In the genomic region with DNA sequence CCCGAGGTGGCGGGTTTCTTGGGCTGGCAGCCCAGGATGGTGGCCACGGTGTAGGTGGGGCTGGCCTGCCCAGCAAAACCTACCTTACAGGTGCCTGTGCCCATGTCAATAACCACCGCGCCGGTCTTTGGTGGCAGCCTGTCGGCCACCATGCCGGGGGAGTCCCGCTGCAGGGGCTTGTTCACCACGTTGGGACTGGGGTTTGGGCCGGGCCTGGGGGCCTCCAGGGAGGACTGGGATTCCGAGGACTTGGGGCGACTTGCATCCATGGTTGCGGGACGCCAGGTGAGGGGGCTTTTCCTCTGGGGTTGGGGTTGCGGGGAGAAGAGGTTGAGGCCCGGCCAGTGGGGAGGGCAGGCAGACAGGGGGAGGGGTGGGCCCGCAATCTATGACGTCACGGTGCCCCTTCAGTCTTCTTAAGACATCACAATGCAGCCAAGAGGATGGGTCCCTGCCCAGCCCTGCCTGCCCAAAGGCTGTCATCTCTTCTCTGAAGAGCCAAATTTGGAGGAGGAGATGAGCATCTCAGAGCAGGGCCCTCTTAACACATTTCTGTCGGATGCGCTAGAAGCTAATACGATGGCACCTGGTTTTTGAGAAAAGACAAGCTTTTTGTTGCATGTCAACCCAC, we compare ENCODE assay signal across 1 cellular context.
TF ChIP-seq lines count a peak whose summit lies in the region.

A gene with protein sequence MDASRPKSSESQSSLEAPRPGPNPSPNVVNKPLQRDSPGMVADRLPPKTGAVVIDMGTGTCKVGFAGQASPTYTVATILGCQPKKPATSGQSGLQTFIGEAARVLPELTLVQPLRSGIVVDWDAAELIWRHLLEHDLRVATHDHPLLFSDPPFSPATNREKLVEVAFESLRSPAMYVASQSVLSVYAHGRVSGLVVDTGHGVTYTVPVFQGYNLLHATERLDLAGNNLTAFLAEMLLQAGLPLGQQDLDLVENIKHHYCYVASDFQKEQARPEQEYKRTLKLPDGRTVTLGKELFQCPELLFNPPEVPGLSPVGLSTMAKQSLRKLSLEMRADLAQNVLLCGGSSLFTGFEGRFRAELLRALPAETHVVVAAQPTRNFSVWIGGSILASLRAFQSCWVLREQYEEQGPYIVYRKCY (minus strand): TSS at position 363 of the 631 bp plus-strand sequence. CDS start 94 bp downstream, at position 269.

TF ChIP-seq in GM23338, 12 proteins besides CTCF, POLR2A, EP300 and RAD21 (continued from another document):
- TF ChIP-seq, protein P1, sequence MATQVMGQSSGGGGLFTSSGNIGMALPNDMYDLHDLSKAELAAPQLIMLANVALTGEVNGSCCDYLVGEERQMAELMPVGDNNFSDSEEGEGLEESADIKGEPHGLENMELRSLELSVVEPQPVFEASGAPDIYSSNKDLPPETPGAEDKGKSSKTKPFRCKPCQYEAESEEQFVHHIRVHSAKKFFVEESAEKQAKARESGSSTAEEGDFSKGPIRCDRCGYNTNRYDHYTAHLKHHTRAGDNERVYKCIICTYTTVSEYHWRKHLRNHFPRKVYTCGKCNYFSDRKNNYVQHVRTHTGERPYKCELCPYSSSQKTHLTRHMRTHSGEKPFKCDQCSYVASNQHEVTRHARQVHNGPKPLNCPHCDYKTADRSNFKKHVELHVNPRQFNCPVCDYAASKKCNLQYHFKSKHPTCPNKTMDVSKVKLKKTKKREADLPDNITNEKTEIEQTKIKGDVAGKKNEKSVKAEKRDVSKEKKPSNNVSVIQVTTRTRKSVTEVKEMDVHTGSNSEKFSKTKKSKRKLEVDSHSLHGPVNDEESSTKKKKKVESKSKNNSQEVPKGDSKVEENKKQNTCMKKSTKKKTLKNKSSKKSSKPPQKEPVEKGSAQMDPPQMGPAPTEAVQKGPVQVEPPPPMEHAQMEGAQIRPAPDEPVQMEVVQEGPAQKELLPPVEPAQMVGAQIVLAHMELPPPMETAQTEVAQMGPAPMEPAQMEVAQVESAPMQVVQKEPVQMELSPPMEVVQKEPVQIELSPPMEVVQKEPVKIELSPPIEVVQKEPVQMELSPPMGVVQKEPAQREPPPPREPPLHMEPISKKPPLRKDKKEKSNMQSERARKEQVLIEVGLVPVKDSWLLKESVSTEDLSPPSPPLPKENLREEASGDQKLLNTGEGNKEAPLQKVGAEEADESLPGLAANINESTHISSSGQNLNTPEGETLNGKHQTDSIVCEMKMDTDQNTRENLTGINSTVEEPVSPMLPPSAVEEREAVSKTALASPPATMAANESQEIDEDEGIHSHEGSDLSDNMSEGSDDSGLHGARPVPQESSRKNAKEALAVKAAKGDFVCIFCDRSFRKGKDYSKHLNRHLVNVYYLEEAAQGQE (IDR thresholded peaks at IDR 0.05; ENCODE audit: unreplicated experiment): no peak
- TF ChIP-seq EZH2phosphoT487 (IDR thresholded peaks at IDR 0.05; ENCODE audit: unreplicated experiment) (no peak), JUNB (IDR thresholded peaks at IDR 0.05; ENCODE audit: unreplicated experiment) (no peak), CREB1 (CRISPR knock-in tag; IDR thresholded peaks at IDR 0.05; ENCODE audit: low read depth) (no peak), POLR2AphosphoS5 (IDR thresholded peaks at IDR 0.05; ENCODE audit: low read depth) (no peak), STAT1 (IDR thresholded peaks at IDR 0.05; ENCODE audit: unreplicated experiment) (no peak)
- TF ChIP-seq, protein P2, sequence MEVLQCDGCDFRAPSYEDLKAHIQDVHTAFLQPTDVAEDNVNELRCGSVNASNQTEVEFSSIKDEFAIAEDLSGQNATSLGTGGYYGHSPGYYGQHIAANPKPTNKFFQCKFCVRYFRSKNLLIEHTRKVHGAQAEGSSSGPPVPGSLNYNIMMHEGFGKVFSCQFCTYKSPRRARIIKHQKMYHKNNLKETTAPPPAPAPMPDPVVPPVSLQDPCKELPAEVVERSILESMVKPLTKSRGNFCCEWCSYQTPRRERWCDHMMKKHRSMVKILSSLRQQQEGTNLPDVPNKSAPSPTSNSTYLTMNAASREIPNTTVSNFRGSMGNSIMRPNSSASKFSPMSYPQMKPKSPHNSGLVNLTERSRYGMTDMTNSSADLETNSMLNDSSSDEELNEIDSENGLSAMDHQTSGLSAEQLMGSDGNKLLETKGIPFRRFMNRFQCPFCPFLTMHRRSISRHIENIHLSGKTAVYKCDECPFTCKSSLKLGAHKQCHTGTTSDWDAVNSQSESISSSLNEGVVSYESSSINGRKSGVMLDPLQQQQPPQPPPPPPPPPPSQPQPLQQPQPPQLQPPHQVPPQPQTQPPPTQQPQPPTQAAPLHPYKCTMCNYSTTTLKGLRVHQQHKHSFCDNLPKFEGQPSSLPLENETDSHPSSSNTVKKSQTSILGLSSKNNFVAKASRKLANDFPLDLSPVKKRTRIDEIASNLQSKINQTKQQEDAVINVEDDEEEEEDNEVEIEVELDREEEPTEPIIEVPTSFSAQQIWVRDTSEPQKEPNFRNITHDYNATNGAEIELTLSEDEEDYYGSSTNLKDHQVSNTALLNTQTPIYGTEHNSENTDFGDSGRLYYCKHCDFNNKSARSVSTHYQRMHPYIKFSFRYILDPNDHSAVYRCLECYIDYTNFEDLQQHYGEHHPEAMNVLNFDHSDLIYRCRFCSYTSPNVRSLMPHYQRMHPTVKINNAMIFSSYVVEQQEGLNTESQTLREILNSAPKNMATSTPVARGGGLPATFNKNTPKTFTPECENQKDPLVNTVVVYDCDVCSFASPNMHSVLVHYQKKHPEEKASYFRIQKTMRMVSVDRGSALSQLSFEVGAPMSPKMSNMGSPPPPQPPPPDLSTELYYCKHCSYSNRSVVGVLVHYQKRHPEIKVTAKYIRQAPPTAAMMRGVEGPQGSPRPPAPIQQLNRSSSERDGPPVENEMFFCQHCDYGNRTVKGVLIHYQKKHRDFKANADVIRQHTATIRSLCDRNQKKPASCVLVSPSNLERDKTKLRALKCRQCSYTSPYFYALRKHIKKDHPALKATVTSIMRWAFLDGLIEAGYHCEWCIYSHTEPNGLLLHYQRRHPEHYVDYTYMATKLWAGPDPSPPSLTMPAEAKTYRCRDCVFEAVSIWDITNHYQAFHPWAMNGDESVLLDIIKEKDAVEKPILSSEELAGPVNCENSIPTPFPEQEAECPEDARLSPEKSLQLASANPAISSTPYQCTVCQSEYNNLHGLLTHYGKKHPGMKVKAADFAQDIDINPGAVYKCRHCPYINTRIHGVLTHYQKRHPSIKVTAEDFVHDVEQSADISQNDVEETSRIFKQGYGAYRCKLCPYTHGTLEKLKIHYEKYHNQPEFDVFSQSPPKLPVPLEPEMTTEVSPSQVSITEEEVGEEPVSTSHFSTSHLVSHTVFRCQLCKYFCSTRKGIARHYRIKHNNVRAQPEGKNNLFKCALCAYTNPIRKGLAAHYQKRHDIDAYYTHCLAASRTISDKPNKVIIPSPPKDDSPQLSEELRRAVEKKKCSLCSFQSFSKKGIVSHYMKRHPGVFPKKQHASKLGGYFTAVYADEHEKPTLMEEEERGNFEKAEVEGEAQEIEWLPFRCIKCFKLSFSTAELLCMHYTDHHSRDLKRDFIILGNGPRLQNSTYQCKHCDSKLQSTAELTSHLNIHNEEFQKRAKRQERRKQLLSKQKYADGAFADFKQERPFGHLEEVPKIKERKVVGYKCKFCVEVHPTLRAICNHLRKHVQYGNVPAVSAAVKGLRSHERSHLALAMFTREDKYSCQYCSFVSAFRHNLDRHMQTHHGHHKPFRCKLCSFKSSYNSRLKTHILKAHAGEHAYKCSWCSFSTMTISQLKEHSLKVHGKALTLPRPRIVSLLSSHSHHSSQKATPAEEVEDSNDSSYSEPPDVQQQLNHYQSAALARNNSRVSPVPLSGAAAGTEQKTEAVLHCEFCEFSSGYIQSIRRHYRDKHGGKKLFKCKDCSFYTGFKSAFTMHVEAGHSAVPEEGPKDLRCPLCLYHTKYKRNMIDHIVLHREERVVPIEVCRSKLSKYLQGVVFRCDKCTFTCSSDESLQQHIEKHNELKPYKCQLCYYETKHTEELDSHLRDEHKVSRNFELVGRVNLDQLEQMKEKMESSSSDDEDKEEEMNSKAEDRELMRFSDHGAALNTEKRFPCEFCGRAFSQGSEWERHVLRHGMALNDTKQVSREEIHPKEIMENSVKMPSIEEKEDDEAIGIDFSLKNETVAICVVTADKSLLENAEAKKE (CRISPR knock-in tag; IDR thresholded peaks at IDR 0.05): no peak
- TF ChIP-seq, protein P3, sequence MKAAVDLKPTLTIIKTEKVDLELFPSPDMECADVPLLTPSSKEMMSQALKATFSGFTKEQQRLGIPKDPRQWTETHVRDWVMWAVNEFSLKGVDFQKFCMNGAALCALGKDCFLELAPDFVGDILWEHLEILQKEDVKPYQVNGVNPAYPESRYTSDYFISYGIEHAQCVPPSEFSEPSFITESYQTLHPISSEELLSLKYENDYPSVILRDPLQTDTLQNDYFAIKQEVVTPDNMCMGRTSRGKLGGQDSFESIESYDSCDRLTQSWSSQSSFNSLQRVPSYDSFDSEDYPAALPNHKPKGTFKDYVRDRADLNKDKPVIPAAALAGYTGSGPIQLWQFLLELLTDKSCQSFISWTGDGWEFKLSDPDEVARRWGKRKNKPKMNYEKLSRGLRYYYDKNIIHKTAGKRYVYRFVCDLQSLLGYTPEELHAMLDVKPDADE (IDR thresholded peaks at IDR 0.05): no peak
TF ChIP-seq in GM23338: peak in this region for 0.
